In the genomic region with DNA sequence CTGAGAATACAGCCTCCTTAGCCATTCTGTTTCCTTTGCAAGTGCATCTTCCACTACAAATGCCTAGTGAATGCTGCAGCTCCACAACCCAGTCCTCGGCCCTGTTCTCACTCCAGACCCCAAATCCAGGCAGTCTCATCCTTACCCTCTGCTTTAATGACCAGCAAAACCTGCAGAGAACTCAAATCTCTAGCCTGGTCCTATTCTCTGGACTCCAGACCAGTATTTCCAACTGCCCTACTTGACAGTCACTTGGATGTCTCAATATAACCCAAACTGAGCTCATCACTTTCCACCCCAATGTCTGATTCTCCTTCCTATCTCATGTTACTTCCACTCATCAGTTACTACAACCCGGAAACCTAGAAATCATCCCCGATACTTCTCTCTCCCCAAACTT, we compare ENCODE assay signal across 2 cellular contexts.
TF ChIP-seq lines count a peak whose summit lies in the region.

No MANE protein-coding gene starts in this region.

TF ChIP-seq in endothelial cell of umbilical vein, 7 proteins besides CTCF, POLR2A, EP300 and RAD21:
- TF ChIP-seq EZH2 (IDR thresholded peaks at IDR 0.05; ENCODE audit: borderline replicate concordance, low read depth, low read length, severe bottlenecking) (no peak), POLR2AphosphoS5 (IDR thresholded peaks at IDR 0.05; ENCODE audit: insufficient read depth, low read depth, low read length) (no peak), MYC (IDR thresholded peaks at IDR 0.05; ENCODE audit: low read depth, low read length) (no peak), FOS (IDR thresholded peaks at IDR 0.05; ENCODE audit: borderline replicate concordance, insufficient read depth, low read length) (no peak), JUN (IDR thresholded peaks at IDR 0.05; ENCODE audit: borderline replicate concordance, insufficient read depth, insufficient read length, low read depth) (no peak), GATA2 (IDR thresholded peaks at IDR 0.05; ENCODE audit: insufficient read depth, insufficient read length, low read depth, low read length) (no peak)
- TF ChIP-seq, protein P1, sequence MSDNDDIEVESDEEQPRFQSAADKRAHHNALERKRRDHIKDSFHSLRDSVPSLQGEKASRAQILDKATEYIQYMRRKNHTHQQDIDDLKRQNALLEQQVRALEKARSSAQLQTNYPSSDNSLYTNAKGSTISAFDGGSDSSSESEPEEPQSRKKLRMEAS (IDR thresholded peaks at IDR 0.05; ENCODE audit: insufficient read depth, insufficient read length), result no peak

TF ChIP-seq in GM23338, 12 proteins besides CTCF, POLR2A, EP300 and RAD21:
- no peak for TF ChIP-seq NANOG (IDR thresholded peaks at IDR 0.05; ENCODE audit: borderline replicate concordance)
- TF ChIP-seq EZH2 (IDR thresholded peaks at IDR 0.05; ENCODE audit: low read depth, unreplicated experiment), result no peak
- TF ChIP-seq ZNF331 (CRISPR knock-in tag; IDR thresholded peaks at IDR 0.05; ENCODE audit: low read depth), result no peak
- TF ChIP-seq STAT1 (IDR thresholded peaks at IDR 0.05; ENCODE audit: unreplicated experiment), result no peak
- no peak for TF ChIP-seq POLR2AphosphoS5 (IDR thresholded peaks at IDR 0.05; ENCODE audit: low read depth)
- TF ChIP-seq JUNB (IDR thresholded peaks at IDR 0.05; ENCODE audit: unreplicated experiment), result no peak
- no peak for TF ChIP-seq ZNF114 (CRISPR knock-in tag; IDR thresholded peaks at IDR 0.05)
- no peak for TF ChIP-seq REST (IDR thresholded peaks at IDR 0.05; ENCODE audit: unreplicated experiment)
- TF ChIP-seq, protein P2, sequence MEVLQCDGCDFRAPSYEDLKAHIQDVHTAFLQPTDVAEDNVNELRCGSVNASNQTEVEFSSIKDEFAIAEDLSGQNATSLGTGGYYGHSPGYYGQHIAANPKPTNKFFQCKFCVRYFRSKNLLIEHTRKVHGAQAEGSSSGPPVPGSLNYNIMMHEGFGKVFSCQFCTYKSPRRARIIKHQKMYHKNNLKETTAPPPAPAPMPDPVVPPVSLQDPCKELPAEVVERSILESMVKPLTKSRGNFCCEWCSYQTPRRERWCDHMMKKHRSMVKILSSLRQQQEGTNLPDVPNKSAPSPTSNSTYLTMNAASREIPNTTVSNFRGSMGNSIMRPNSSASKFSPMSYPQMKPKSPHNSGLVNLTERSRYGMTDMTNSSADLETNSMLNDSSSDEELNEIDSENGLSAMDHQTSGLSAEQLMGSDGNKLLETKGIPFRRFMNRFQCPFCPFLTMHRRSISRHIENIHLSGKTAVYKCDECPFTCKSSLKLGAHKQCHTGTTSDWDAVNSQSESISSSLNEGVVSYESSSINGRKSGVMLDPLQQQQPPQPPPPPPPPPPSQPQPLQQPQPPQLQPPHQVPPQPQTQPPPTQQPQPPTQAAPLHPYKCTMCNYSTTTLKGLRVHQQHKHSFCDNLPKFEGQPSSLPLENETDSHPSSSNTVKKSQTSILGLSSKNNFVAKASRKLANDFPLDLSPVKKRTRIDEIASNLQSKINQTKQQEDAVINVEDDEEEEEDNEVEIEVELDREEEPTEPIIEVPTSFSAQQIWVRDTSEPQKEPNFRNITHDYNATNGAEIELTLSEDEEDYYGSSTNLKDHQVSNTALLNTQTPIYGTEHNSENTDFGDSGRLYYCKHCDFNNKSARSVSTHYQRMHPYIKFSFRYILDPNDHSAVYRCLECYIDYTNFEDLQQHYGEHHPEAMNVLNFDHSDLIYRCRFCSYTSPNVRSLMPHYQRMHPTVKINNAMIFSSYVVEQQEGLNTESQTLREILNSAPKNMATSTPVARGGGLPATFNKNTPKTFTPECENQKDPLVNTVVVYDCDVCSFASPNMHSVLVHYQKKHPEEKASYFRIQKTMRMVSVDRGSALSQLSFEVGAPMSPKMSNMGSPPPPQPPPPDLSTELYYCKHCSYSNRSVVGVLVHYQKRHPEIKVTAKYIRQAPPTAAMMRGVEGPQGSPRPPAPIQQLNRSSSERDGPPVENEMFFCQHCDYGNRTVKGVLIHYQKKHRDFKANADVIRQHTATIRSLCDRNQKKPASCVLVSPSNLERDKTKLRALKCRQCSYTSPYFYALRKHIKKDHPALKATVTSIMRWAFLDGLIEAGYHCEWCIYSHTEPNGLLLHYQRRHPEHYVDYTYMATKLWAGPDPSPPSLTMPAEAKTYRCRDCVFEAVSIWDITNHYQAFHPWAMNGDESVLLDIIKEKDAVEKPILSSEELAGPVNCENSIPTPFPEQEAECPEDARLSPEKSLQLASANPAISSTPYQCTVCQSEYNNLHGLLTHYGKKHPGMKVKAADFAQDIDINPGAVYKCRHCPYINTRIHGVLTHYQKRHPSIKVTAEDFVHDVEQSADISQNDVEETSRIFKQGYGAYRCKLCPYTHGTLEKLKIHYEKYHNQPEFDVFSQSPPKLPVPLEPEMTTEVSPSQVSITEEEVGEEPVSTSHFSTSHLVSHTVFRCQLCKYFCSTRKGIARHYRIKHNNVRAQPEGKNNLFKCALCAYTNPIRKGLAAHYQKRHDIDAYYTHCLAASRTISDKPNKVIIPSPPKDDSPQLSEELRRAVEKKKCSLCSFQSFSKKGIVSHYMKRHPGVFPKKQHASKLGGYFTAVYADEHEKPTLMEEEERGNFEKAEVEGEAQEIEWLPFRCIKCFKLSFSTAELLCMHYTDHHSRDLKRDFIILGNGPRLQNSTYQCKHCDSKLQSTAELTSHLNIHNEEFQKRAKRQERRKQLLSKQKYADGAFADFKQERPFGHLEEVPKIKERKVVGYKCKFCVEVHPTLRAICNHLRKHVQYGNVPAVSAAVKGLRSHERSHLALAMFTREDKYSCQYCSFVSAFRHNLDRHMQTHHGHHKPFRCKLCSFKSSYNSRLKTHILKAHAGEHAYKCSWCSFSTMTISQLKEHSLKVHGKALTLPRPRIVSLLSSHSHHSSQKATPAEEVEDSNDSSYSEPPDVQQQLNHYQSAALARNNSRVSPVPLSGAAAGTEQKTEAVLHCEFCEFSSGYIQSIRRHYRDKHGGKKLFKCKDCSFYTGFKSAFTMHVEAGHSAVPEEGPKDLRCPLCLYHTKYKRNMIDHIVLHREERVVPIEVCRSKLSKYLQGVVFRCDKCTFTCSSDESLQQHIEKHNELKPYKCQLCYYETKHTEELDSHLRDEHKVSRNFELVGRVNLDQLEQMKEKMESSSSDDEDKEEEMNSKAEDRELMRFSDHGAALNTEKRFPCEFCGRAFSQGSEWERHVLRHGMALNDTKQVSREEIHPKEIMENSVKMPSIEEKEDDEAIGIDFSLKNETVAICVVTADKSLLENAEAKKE (CRISPR knock-in tag; IDR thresholded peaks at IDR 0.05), result no peak
